5 cellular contexts compared by ENCODE assay signal in the genomic region with DNA sequence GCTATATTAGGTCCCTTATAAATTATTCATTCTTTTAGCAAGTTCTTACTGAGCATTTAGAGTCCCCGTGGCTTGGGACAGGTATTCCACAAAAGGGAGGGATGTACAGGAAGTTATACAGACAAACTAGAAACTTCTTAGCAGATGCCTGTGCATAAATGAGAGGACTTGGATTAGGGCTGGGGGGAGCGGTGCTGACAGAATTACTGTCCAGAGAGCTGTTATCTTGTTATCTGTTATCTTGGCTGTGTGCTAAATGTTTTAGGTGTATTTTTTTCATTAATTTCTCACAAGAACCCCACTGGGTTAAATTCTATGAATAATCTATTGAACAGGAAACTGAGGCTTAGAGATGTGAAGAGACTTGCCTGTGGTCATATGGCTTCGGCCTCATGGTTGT.
"Had no signal": no experiment of that assay in that cellular context is flagged by ENCODE, and none has a peak within 500 bp of the region (broad histone marks: within the 10 kb centered on the region; RNA-seq: fewer than 3 reads in every experiment).

No MANE protein-coding gene starts in this region.

- ATAC-seq: GM23338 had no signal

- H3K4me3 ChIP-seq: GM23338 had no signal

- DNase-seq: H9, HCEC 1CT, IMR-90, KBM-7 had no signal
